8 cellular contexts compared by ENCODE assay signal in genomic region chr4:37970702-37971101, GRCh38. TPM values are rescaled to one million over a fixed set of nuclear protein-coding genes. Genes with fewer than 3 reads are reported as not detected.
A peak's percentile ranks its signal among the peaks of the same experiment; 100 is the strongest.
DNase-seq lines count a peak whose midpoint lies in the region; ATAC-seq and TF ChIP-seq lines count a peak whose summit lies in the region.

No MANE protein-coding gene starts in this region.

- H3K4me3 Mint-ChIP-seq in dendritic cell treated with granulocyte-macrophage colony-stimulating factor and Interleukin-4, amounts not matched to agents 40 ng/mL and 50 ng/mL, for 4 days, result no peak overlapping the region

- peak; percentile 30 to 34 for TF ChIP-seq CTCF in tibial artery (IDR thresholded peaks at IDR 0.05)

- no peaks in the 10 kb centered on the region for H3K36me3 ChIP-seq in Karpas-422 (ENCODE audit: insufficient read depth, low read length)
- H3K36me3 ChIP-seq in muscle layer of colon (ENCODE audit: insufficient read depth, low read length), result no peaks in the 10 kb centered on the region
- no peaks in the 10 kb centered on the region for H3K36me3 ChIP-seq in tibial artery

- H3K4me1 ChIP-seq in Karpas-422 (ENCODE audit: low read length), result peaks cover 9% of the 10 kb centered on the region
- peaks cover 28% of the 10 kb centered on the region for H3K4me1 ChIP-seq in muscle layer of colon (ENCODE audit: insufficient read depth, low read length)
- H3K4me1 ChIP-seq in tibial artery, result peaks cover 0 to 74% (median 38%) of the 10 kb centered on the region in 4 donors

- H3K4me3 ChIP-seq in Karpas-422 (ENCODE audit: low read length), result no peak overlapping the region
- H3K4me3 ChIP-seq in muscle layer of colon (ENCODE audit: low read depth in 1 of 2, low read length in 2 of 2), result no peak overlapping the region
- no peak overlapping the region for H3K4me3 ChIP-seq in tibial artery

- no peak overlapping the region for H2AFZ ChIP-seq in Karpas-422 (ENCODE audit: low read length)

- intact Hi-C loops in dendritic cell treated with granulocyte-macrophage colony-stimulating factor and Interleukin-4, amounts not matched to agents 40 ng/mL and 50 ng/mL, for 4 days (cut with micrococcal nuclease), result no loop called here
- intact Hi-C loops in tibial artery (cut with DNase I; ENCODE audit: low total_unique reads), result loop anchor here (10.0 kb wide), 1 partner anchor 146 kb away; the partner anchor contains the start of gene PGM2

- H3K36me3 Mint-ChIP-seq in dendritic cell treated with granulocyte-macrophage colony-stimulating factor and Interleukin-4, amounts not matched to agents 40 ng/mL and 50 ng/mL, for 4 days (ENCODE audit: low read depth), result no peaks in the 10 kb centered on the region

- ATAC-seq in GM18502 (IDR thresholded peaks at IDR 0.05; ENCODE audit: poor library complexity, unreplicated experiment), result peak; percentile 65
- no peak for ATAC-seq in GM21723 (IDR thresholded peaks at IDR 0.05; ENCODE audit: unreplicated experiment)

- H4K20me1 ChIP-seq in Karpas-422 (ENCODE audit: insufficient read depth, low read depth, low read length), result no peaks in the 10 kb centered on the region

- no peaks in the 10 kb centered on the region for H3K79me2 ChIP-seq in Karpas-422 (ENCODE audit: low read length)

- H3K4me1 Mint-ChIP-seq in dendritic cell treated with granulocyte-macrophage colony-stimulating factor and Interleukin-4, amounts not matched to agents 40 ng/mL and 50 ng/mL, for 4 days (ENCODE audit: low read depth), result peaks cover 16% of the 10 kb centered on the region

- H3K27me3 ChIP-seq in Karpas-422 (ENCODE audit: low read length), result no peaks in the 10 kb centered on the region
- no peaks in the 10 kb centered on the region for H3K27me3 ChIP-seq in muscle layer of colon (ENCODE audit: control insufficient read depth in 1 of 2, insufficient read depth in 2 of 2, low read length in 2 of 2)
- H3K27me3 ChIP-seq in tibial artery, result no peaks in the 10 kb centered on the region

- H3K9me3 ChIP-seq in Karpas-422 (ENCODE audit: low read length) (no peaks in the 10 kb centered on the region), muscle layer of colon (ENCODE audit: low read length) (no peaks in the 10 kb centered on the region), tibial artery (no peaks in the 10 kb centered on the region)

- H3K4me2 ChIP-seq in Karpas-422 (ENCODE audit: low read depth, low read length, poor library complexity, severe bottlenecking), result no peak overlapping the region

- no peaks in the 10 kb centered on the region for H3K27me3 Mint-ChIP-seq in dendritic cell treated with granulocyte-macrophage colony-stimulating factor and Interleukin-4, amounts not matched to agents 40 ng/mL and 50 ng/mL, for 4 days

- peak; percentile 85 for DNase-seq in Karpas-422
- peak; percentile 18 for DNase-seq in activated CD4-positive, CD25-positive, alpha-beta regulatory T cell treated with anti-CD3 and anti-CD28 coated beads, Interleukin-2, amount 50 U/mL, for 16 hours (ENCODE audit: low read depth, low spot score)
- DNase-seq in tibial artery, result peak; percentile 79 to 88
- DNase-seq in GM19240 (ENCODE audit: insufficient read length, low spot score), result no peak

- H3K9me2 ChIP-seq in Karpas-422 (replicated peaks; ENCODE audit: insufficient read depth, low read length), result no peaks in the 10 kb centered on the region

- peak overlapping the region; percentile 57 for H3K27ac Mint-ChIP-seq in dendritic cell treated with granulocyte-macrophage colony-stimulating factor and Interleukin-4, amounts not matched to agents 40 ng/mL and 50 ng/mL, for 4 days

- no peak overlapping the region for H3K9ac ChIP-seq in Karpas-422 (ENCODE audit: low read length)
- H3K9ac ChIP-seq in muscle layer of colon (ENCODE audit: low read length), result no peak overlapping the region

- H3K27ac ChIP-seq in Karpas-422 (ENCODE audit: low read length), result no peak overlapping the region
- peak overlapping the region; percentile 29 for H3K27ac ChIP-seq in muscle layer of colon (ENCODE audit: low read depth, low read length)
- peak overlapping the region; percentile 34 to 39 for H3K27ac ChIP-seq in tibial artery

- H3K9me3 Mint-ChIP-seq in dendritic cell treated with granulocyte-macrophage colony-stimulating factor and Interleukin-4, amounts not matched to agents 40 ng/mL and 50 ng/mL, for 4 days, result peaks cover 12% of the 10 kb centered on the region

RNA-seq across cellular contexts. Expression of gene PTTG2, which starts 10.5 kb away (rescaled TPM):
- 6.8 TPM in 1 of 2 replicates, not detected in the other for total RNA-seq in Karpas-422 (2014; rRNA removed; shearing (Covaris generic); ENCODE audit: low replicate concordance)
